ENCODE assay signal across 1 cellular context in the genomic region with DNA sequence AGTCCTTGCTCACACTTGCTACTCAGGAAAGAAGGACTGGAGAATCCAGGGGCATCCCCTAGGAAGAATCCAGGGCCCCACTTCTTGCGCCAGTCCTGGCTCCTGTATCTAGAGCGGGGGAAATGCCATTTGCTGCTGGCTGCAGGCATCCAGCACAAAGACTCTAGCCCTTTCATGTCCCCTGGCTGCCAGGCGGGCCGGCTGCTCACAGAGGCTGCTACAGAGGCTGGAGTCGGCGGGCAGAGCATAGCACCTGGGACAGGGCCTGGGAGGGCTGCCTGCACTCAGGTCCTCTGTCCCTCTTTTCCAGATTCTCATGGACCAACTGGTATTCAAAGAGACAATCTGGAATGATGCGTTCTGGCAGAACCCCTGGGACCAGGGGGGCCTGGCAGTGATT.
TF ChIP-seq lines count a peak whose summit lies in the region.

No MANE protein-coding gene starts in this region.

TF ChIP-seq in A549, 52 proteins besides CTCF, POLR2A, EP300 and RAD21:
- TF ChIP-seq HEYL (CRISPR knock-in tag; IDR thresholded peaks at IDR 0.05) (no peak), NR3C1 (IDR thresholded peaks at IDR 0.05) (no peak), RARB (CRISPR knock-in tag; IDR thresholded peaks at IDR 0.05) (no peak), ZNF302 (CRISPR knock-in tag; IDR thresholded peaks at IDR 0.05) (no peak)
